25 cellular contexts compared by ENCODE assay signal in genomic region chr2:37912056-37912455, GRCh38. TPM values are rescaled to one million over a fixed set of nuclear protein-coding genes. Genes with fewer than 3 reads are reported as not detected.
A peak's percentile ranks its signal among the peaks of the same experiment; 100 is the strongest.
DNase-seq lines count a peak whose midpoint lies in the region; FAIRE-seq and TF ChIP-seq lines count a peak whose summit lies in the region.
"Had no signal": no experiment of that assay in that cellular context is flagged by ENCODE, and none has a peak within 500 bp of the region (broad histone marks: within the 10 kb centered on the region; RNA-seq: fewer than 3 reads in every experiment).

No MANE protein-coding gene starts in this region.

- H3K79me2 ChIP-seq in fibroblast of lung (ENCODE audit: control insufficient read depth, insufficient read depth, low read length), result no peaks in the 10 kb centered on the region
- no peaks in the 10 kb centered on the region for H3K79me2 ChIP-seq in osteoblast (ENCODE audit: insufficient read depth, low read length)

- no peak overlapping the region for H3K4me2 ChIP-seq in fibroblast of lung (ENCODE audit: extremely low read depth, insufficient read depth, low read length)
- H3K4me2 ChIP-seq in osteoblast (ENCODE audit: insufficient read depth, low read length), result no peak overlapping the region
- H3K4me2 ChIP-seq: GM23338, KMS-11 had no signal

- no peak overlapping the region for H3K27ac ChIP-seq in fibroblast of lung (ENCODE audit: insufficient read depth, low read length)
- H3K27ac ChIP-seq in osteoblast (ENCODE audit: low read depth, low read length), result no peak overlapping the region
- H3K27ac ChIP-seq: adrenal gland, C4-2B, KMS-11, right lobe of liver, thyroid gland had no signal

- TF ChIP-seq CTCF in fibroblast of lung (conservative IDR thresholded peaks at IDR 0.05 in 1 of 2, IDR thresholded peaks at IDR 0.05 in 1 of 2; ENCODE audit: low read depth in 1 of 2, low read length in 2 of 2), result no peak
- no peak for TF ChIP-seq CTCF in osteoblast (IDR thresholded peaks at IDR 0.05; ENCODE audit: extremely low read depth, low read depth, low read length)
- TF ChIP-seq CTCF in D721Med (IDR thresholded peaks at IDR 0.05; ENCODE audit: insufficient read depth, missing control alignments), result no peak

- H3K4me1 ChIP-seq in adipocyte (ENCODE audit: control insufficient read depth, insufficient read depth, low read length) (peaks cover 23% of the 10 kb centered on the region), fibroblast of lung (ENCODE audit: control insufficient read depth, extremely low read depth, insufficient read depth, low read length) (peaks cover 2% of the 10 kb centered on the region), osteoblast (ENCODE audit: insufficient read depth, low read length) (peaks cover 21% of the 10 kb centered on the region)

- FAIRE-seq in D721Med (lab: Jason Lieb, UNC), result no peak
- FAIRE-seq: frontal cortex, G401.6, HTR-8/SVneo had no signal

- H3K27me3 ChIP-seq in adipocyte (replicated peaks; ENCODE audit: control insufficient read depth, insufficient read depth, low read length) (no peaks in the 10 kb centered on the region), fibroblast of lung (ENCODE audit: control insufficient read depth, insufficient read depth, low read length) (no peaks in the 10 kb centered on the region), osteoblast (ENCODE audit: insufficient read depth, low read length) (no peaks in the 10 kb centered on the region)
- H3K27me3 ChIP-seq: adrenal gland, right lobe of liver, thyroid gland had no signal

- H3K9me3 ChIP-seq in adipocyte (ENCODE audit: control insufficient read depth, low read length), result no peaks in the 10 kb centered on the region
- H3K9me3 ChIP-seq in fibroblast of lung (ENCODE audit: control insufficient read depth, insufficient read depth, low read depth, low read length), result no peaks in the 10 kb centered on the region
- H3K9me3 ChIP-seq in osteoblast (ENCODE audit: low read depth, low read length), result no peaks in the 10 kb centered on the region
- H3K9me3 ChIP-seq: adrenal gland, right lobe of liver, thyroid gland had no signal

- no peak overlapping the region for H2AFZ ChIP-seq in fibroblast of lung (ENCODE audit: low read length)
- H2AFZ ChIP-seq in osteoblast (ENCODE audit: low read length), result no peak overlapping the region
- H2AFZ ChIP-seq: GM23338 had no signal

- H3K4me3 ChIP-seq in adipocyte (ENCODE audit: low read length) (no peak overlapping the region), fibroblast of lung (replicated peaks in 1 of 4; ENCODE audit: control extremely low read depth in 1 of 4, insufficient read depth in 1 of 4, low read depth in 3 of 4, low read length in 4 of 4) (no peak overlapping the region), osteoblast (ENCODE audit: insufficient read depth, low read length) (no peak overlapping the region)
- H3K4me3 ChIP-seq: adrenal gland, GM23338, right lobe of liver, thyroid gland had no signal

- H3K9ac ChIP-seq in adipocyte (ENCODE audit: low read length), result no peak overlapping the region
- H3K9ac ChIP-seq in fibroblast of lung (ENCODE audit: insufficient read depth, low read length), result no peak overlapping the region
- H3K9ac ChIP-seq: KMS-11 had no signal

- H4K20me1 ChIP-seq in fibroblast of lung (ENCODE audit: control insufficient read depth, extremely low read depth, insufficient read depth, low read length) (no peaks in the 10 kb centered on the region), osteoblast (ENCODE audit: insufficient read depth, low read length) (no peaks in the 10 kb centered on the region)

- H3K36me3 ChIP-seq in adipocyte (ENCODE audit: control insufficient read depth, insufficient read depth, low read length, severe bottlenecking) (no peaks in the 10 kb centered on the region), fibroblast of lung (ENCODE audit: control insufficient read depth, insufficient read depth, low read length) (no peaks in the 10 kb centered on the region), osteoblast (ENCODE audit: insufficient read depth, low read length) (no peaks in the 10 kb centered on the region)
- H3K36me3 ChIP-seq: adrenal gland, right lobe of liver, thyroid gland had no signal

- DNase-seq in GM03348 (ENCODE audit: low spot score) (peak; percentile 30), adipocyte (ENCODE audit: low read depth) (peak; percentile 57), fibroblast of lung (ENCODE audit: low read depth in 2 of 2) (peak; percentile 60 to 79), osteoblast (ENCODE audit: insufficient read length, low spot score, missing footprints) (peak; percentile 71), SKM-1 (lab: John Stamatoyannopoulos, UW; ENCODE audit: unreplicated experiment) (no peak), DMS79 (lab: John Stamatoyannopoulos, UW) (no peak), D721Med (ENCODE audit: insufficient read length, low spot score) (no peak), NCI-H446 treated with DMSO at 0.1 percent for 48 hours (lab: John Stamatoyannopoulos, UW) (no peak)
- DNase-seq: activated CD4-positive, alpha-beta T cell treated with anti-CD3 and anti-CD28 coated beads for 36 hours; activated CD8-positive, alpha-beta memory T cell treated with anti-CD3 and anti-CD28 coated beads for 24 hours; activated T-cell treated with anti-CD3 and anti-CD28 coated beads, Interleukin-2, amount 50 U/mL, for 1 hour; adrenal gland; Calu3; hippocampal formation; NCI-H524 treated with DMSO at 0.1 percent for 48 hours; right lobe of liver; stimulated activated naive CD8-positive, alpha-beta T cell treated with anti-CD3 and anti-CD28 coated beads, Interleukin-15, Interleukin-2, amounts not matched to agents 100 U/mL and 50 U/mL, for 24 hours; T-helper 2 cell; thyroid gland had no signal

RNA-seq across cellular contexts. Expression of gene RMDN2, which starts 13.0 kb away (rescaled TPM):
- total RNA-seq in fibroblast of lung (5.1 and 5.4 TPM in 2 replicates), osteoblast (11.9 and 20.0 TPM in 2 replicates)
- 4.9 and 9.2 TPM in 2 replicates for polyA plus RNA-seq in fibroblast of lung
- polyA plus RNA-seq in fibroblast of lung (2012), result 2.9 and 5.9 TPM in 2 replicates
- not detected in 2 replicates for polyA minus RNA-seq in fibroblast of lung (ENCODE audit: low replicate concordance)

Comparison
In these comparisons a context has a peak if more than half of its experiments do, and no peak if none do; other contexts are left out.
1. DNase-seq: peak in GM03348 (single experiment), adipocyte (single experiment), fibroblast of lung (2 of 2) and osteoblast (single experiment); none in SKM-1 (single experiment), DMS79 (single experiment), D721Med (single experiment) and NCI-H446 treated with DMSO at 0.1 percent for 48 hours (single experiment).